8 cellular contexts compared by ENCODE assay signal in the genomic region with DNA sequence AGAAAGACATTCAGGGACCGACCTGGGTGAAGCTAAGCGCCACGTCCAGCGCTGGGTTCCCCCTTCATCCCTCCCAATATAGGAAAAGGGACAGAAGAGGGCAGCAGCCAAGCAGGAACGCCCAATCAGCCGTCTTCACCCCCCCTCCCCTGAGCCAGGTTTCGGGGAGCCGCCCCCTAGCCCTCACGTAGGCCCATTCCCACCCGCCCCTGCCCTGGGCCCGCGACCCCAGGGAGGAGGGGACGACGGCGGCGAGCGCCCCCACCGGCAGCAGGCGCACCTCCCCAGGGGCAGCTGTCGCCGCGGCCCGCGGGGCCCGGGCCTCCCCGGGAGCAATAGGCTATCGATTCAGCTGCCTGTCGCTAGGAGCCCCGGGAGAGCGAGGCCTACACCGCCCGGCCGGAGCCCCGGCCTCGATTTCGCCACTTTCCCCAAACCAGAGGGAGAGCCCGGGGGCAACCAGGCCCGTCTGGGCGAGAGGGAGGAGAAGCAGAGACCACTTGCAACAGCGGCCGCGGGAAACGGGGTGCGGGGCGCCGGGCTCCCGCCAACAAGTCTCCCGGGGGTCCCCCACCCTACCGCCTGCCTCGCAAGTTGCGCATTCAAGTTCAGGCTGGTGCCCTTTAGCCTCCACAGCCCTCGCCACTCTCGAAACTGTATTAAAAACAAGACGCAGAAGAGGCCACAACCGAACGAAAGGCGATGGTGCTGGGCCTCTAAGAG. TPM values are rescaled to one million over a fixed set of nuclear protein-coding genes. Genes with fewer than 3 reads are reported as not detected.
DNase-seq lines count a peak whose midpoint lies in the region; ATAC-seq, FAIRE-seq and TF ChIP-seq lines count a peak whose summit lies in the region.

No MANE protein-coding gene starts in this region.

- ATAC-seq in GM21717 (IDR thresholded peaks at IDR 0.05; ENCODE audit: unreplicated experiment) (peak; percentile 49), gastroesophageal sphincter (peak; percentile 65)

- peak overlapping the region; percentile 90 for H3K27ac Mint-ChIP-seq in activated naive CD4-positive, alpha-beta T cell treated with anti-CD3 and anti-CD28 coated beads for 36 hours

- FAIRE-seq in D721Med (lab: Jason Lieb, UNC), result no peak

- 2% methylated on average over 5 of the region's 57 CpGs; no CpG with 5 or more reads in 1 of the 2 donors for whole genome bisulfite sequencing in gastroesophageal sphincter (ENCODE audit: low coverage in 1 of 2), 2 donors
- WGBS in suprapubic skin, result 0% methylated on average over 9 of the region's 57 CpGs

- in situ Hi-C loops in SK-MEL-5 (cut with HindIII; ENCODE audit: low pct_unique_long_range_greater_than_20kb, low sequenced_read_pairs), result no loop called here

- no peaks in the 10 kb centered on the region for H3K9me3 ChIP-seq in gastroesophageal sphincter
- H3K9me3 ChIP-seq in neutrophil, result no peaks in the 10 kb centered on the region
- H3K9me3 ChIP-seq in suprapubic skin, result no peaks in the 10 kb centered on the region

- H3K9me3 Mint-ChIP-seq in activated naive CD4-positive, alpha-beta T cell treated with anti-CD3 and anti-CD28 coated beads for 36 hours, result no peaks in the 10 kb centered on the region

- H3K27me3 ChIP-seq in gastroesophageal sphincter (no peaks in the 10 kb centered on the region), neutrophil (peaks cover 36% of the 10 kb centered on the region), suprapubic skin (no peaks in the 10 kb centered on the region)

- H3K4me3 ChIP-seq in gastroesophageal sphincter (peak overlapping the region; percentile 53 to 83), neutrophil (ENCODE audit: low read depth in 1 of 2, low read length in 1 of 2) (peak overlapping the region; percentile 94), suprapubic skin (peak overlapping the region; percentile 98)

- H3K27ac ChIP-seq in gastroesophageal sphincter (peak overlapping the region; percentile 70 to 99 (median 98)), neutrophil (peak overlapping the region; percentile 85), suprapubic skin (peak overlapping the region; percentile 94)

- intact Hi-C loops in activated naive CD4-positive, alpha-beta T cell treated with anti-CD3 and anti-CD28 coated beads for 36 hours (cut with micrococcal nuclease), result loop anchor here (1.0 to 2.0 kb wide), 3 partner anchors 18 to 615 kb away; a partner anchor contains a TSS

- H3K4me1 Mint-ChIP-seq in activated naive CD4-positive, alpha-beta T cell treated with anti-CD3 and anti-CD28 coated beads for 36 hours (ENCODE audit: low read depth), result peaks cover 46% of the 10 kb centered on the region

- H3K36me3 Mint-ChIP-seq in activated naive CD4-positive, alpha-beta T cell treated with anti-CD3 and anti-CD28 coated beads for 36 hours (ENCODE audit: low read depth), result peaks cover 9% of the 10 kb centered on the region

- DNase-seq in D721Med (ENCODE audit: insufficient read length, low spot score) (peak; percentile 35), SK-MEL-5 (ENCODE audit: low read depth, low spot score) (peak; percentile 47), suprapubic skin (ENCODE audit: low spot score in 2 of 2) (peak; percentile 83 to 84)
- peak; percentile 79 for DNase-seq in activated naive CD4-positive, alpha-beta T cell treated with anti-CD3 and anti-CD28 coated beads for 36 hours

- peaks cover 3 to 53% (median 13%) of the 10 kb centered on the region in 3 donors for H3K4me1 ChIP-seq in gastroesophageal sphincter
- H3K4me1 ChIP-seq in neutrophil (ENCODE audit: control insufficient read depth in 1 of 2, insufficient read depth in 1 of 2, low read depth in 1 of 2, low read length in 1 of 2), result peaks cover 18 to 19% of the 10 kb centered on the region in 2 experiments
- H3K4me1 ChIP-seq in suprapubic skin, result peaks cover 44% of the 10 kb centered on the region

- peak overlapping the region; percentile 82 for H3K4me3 Mint-ChIP-seq in activated naive CD4-positive, alpha-beta T cell treated with anti-CD3 and anti-CD28 coated beads for 36 hours

- TF ChIP-seq CTCF in D721Med (IDR thresholded peaks at IDR 0.05; ENCODE audit: insufficient read depth, missing control alignments) (peak; percentile 36), LNCAP (IDR thresholded peaks at IDR 0.05) (peak; percentile 55), gastroesophageal sphincter (IDR thresholded peaks at IDR 0.05) (peak; percentile 20 to 88 (median 57)), neutrophil (IDR thresholded peaks at IDR 0.05) (peak; percentile 74), suprapubic skin (IDR thresholded peaks at IDR 0.05) (peak; percentile 40 to 64)

- TF ChIP-seq EP300 in gastroesophageal sphincter (IDR thresholded peaks at IDR 0.05) (no peak), suprapubic skin (IDR thresholded peaks at IDR 0.05) (no peak)

- H3K36me3 ChIP-seq in gastroesophageal sphincter (peaks cover 0 to 12% of the 10 kb centered on the region in 2 donors), neutrophil (peaks cover 17% of the 10 kb centered on the region), suprapubic skin (peaks cover 6% of the 10 kb centered on the region)

- no peaks in the 10 kb centered on the region for H3K27me3 Mint-ChIP-seq in activated naive CD4-positive, alpha-beta T cell treated with anti-CD3 and anti-CD28 coated beads for 36 hours (ENCODE audit: low read depth)

- CTCF ChIA-PET in activated naive CD4-positive, alpha-beta T cell treated with anti-CD3 and anti-CD28 coated beads for 36 hours (lab: Charles Lee), result interaction anchor here (1.0 to 2.9 kb wide), 13 partner anchors 9 to 247 kb away, joined by 3 to 18 read pairs (median 5); a partner anchor contains a TSS

- TF ChIP-seq POLR2A in gastroesophageal sphincter (IDR thresholded peaks at IDR 0.05), result no peak
- TF ChIP-seq POLR2A in suprapubic skin (IDR thresholded peaks at IDR 0.05), result peak in 1 of 2 donors; percentile 9

RNA-seq across cellular contexts. Expression of a gene that starts 1.3 kb away (rescaled TPM):
- 13.6 and 18.4 TPM in 2 replicates for total RNA-seq in SK-MEL-5 (2014; rRNA removed; shearing (Covaris generic))
- 22.3 and 28.4 TPM in 2 replicates for polyA plus RNA-seq in SK-MEL-5 (2015; cell fraction: cytosol; rRNA removed)
- polyA plus RNA-seq in SK-MEL-5 (2015; cell fraction: nucleus; rRNA removed), result 103 and 120 TPM in 2 replicates
- total RNA-seq in activated naive CD4-positive, alpha-beta T cell treated with anti-CD3 and anti-CD28 coated beads for 36 hours, result 10 to 100 TPM; 34.5 to 35.1 TPM
- total RNA-seq in gastroesophageal sphincter (10 to 100 TPM; 31.0 to 63.6 (median 36.9) TPM), suprapubic skin (10 to 100 TPM; 34.9 to 67.6 (median 48.1) TPM)

RNA-seq across cellular contexts. Expression of a gene that starts 39.7 kb away (rescaled TPM):
- total RNA-seq in SK-MEL-5 (2014; rRNA removed; shearing (Covaris generic)), result 16.7 and 17.4 TPM in 2 replicates
- 11.5 and 13.8 TPM in 2 replicates for polyA plus RNA-seq in SK-MEL-5 (2015; cell fraction: cytosol; rRNA removed)
- 11.7 and 20.2 TPM in 2 replicates for polyA plus RNA-seq in SK-MEL-5 (2015; cell fraction: nucleus; rRNA removed)
- total RNA-seq in activated naive CD4-positive, alpha-beta T cell treated with anti-CD3 and anti-CD28 coated beads for 36 hours, result 10 to 100 TPM; 11.8 to 12.7 TPM
- total RNA-seq in gastroesophageal sphincter (10 to 100 TPM; 16.7 to 37.1 (median 25.8) TPM), suprapubic skin (10 to 100 TPM; 17.6 to 26.8 (median 19.6) TPM)

Comparison
In these comparisons a context has a peak if more than half of its experiments do, and no peak if none do; other contexts are left out.
1. Peak in every context shown above with its lines: DNase-seq, ATAC-seq, H3K4me3 ChIP-seq and H3K27ac ChIP-seq.